In genomic region chr7:141754939-141755338, GRCh38 we compare ENCODE assay signal across 1 cellular context.
TF ChIP-seq lines count a peak whose summit lies in the region.

No MANE protein-coding gene starts in this region.

TF ChIP-seq in SK-N-SH, 30 proteins besides CTCF, POLR2A, EP300 and RAD21:
- TF ChIP-seq MAX (IDR thresholded peaks at IDR 0.05; ENCODE audit: low read depth) (no peak), RCOR1 (IDR thresholded peaks at IDR 0.05; ENCODE audit: low read length) (no peak), JUND (IDR thresholded peaks at IDR 0.05) (no peak), YY1 (IDR thresholded peaks at IDR 0.05; ENCODE audit: low read depth) (no peak), NRF1 (IDR thresholded peaks at IDR 0.05; ENCODE audit: low read depth, low read length) (no peak), GABPA (IDR thresholded peaks at IDR 0.05; ENCODE audit: low read depth) (no peak), FOXJ3 (CRISPR knock-in tag; IDR thresholded peaks at IDR 0.05) (no peak), USF2 (IDR thresholded peaks at IDR 0.05; ENCODE audit: borderline replicate concordance, low read depth, low read length) (no peak), FOXM1 (IDR thresholded peaks at IDR 0.05; ENCODE audit: low read depth) (no peak), CHD2 (IDR thresholded peaks at IDR 0.05; ENCODE audit: low read length, partially characterized antibody) (no peak), IRF3 (IDR thresholded peaks at IDR 0.05; ENCODE audit: low read depth, low read length) (no peak), RXRA (IDR thresholded peaks at IDR 0.05; ENCODE audit: borderline replicate concordance, low read depth) (no peak), REST (IDR thresholded peaks at IDR 0.05; ENCODE audit: low read depth, low read length) (no peak), GATA2 (CRISPR knock-in tag; IDR thresholded peaks at IDR 0.05) (no peak), SMC3 (IDR thresholded peaks at IDR 0.05; ENCODE audit: low read depth, low read length) (no peak), EZH2phosphoT487 (IDR thresholded peaks at IDR 0.05; ENCODE audit: borderline replicate concordance, low read depth) (no peak), ZBTB33 (IDR thresholded peaks at IDR 0.05; ENCODE audit: borderline replicate concordance, low read depth) (no peak)
TF ChIP-seq in SK-N-SH: peak in this region for 0.
